ENCODE assay signal across 11 cellular contexts in genomic region chr10:15325243-15326002, GRCh38. TPM values are rescaled to one million over a fixed set of nuclear protein-coding genes. Genes with fewer than 3 reads are reported as not detected.
A peak's percentile ranks its signal among the peaks of the same experiment; 100 is the strongest.
DNase-seq lines count a peak whose midpoint lies in the region; ATAC-seq, FAIRE-seq and TF ChIP-seq lines count a peak whose summit lies in the region.
"Had no signal": no experiment of that assay in that cellular context is flagged by ENCODE, and none has a peak within 500 bp of the region (broad histone marks: within the 10 kb centered on the region; RNA-seq: fewer than 3 reads in every experiment).

No MANE protein-coding gene starts in this region.

- FAIRE-seq in H1 (lab: Jason Lieb, UNC): no peak

- H3K9me3 ChIP-seq in H1 (ENCODE audit: insufficient read depth in 2 of 2, low read depth in 1 of 2, low read length in 1 of 2) (no peaks in the 10 kb centered on the region), right lobe of liver (no peaks in the 10 kb centered on the region), T-helper 17 cell (ENCODE audit: control insufficient read depth, low read length, poor library complexity, severe bottlenecking) (no peaks in the 10 kb centered on the region)

- H3K36me3 ChIP-seq in H1 (ENCODE audit: control insufficient read depth in 2 of 4, insufficient read depth in 4 of 4, low read length in 3 of 4) (no peaks in the 10 kb centered on the region), right lobe of liver (no peaks in the 10 kb centered on the region)

- H2BK120ac ChIP-seq in H1 (replicated peaks; ENCODE audit: low read depth, low read length): no peak overlapping the region

- H3K4me3 Mint-ChIP-seq in T-helper 17 cell: no peak overlapping the region

- no peak overlapping the region for H3K23ac ChIP-seq in H1 (ENCODE audit: insufficient read length)

- H2BK20ac ChIP-seq in H1 (ENCODE audit: low read length): no peak overlapping the region

- 93% methylated on average over 21 of the region's 21 CpGs; no CpG with 5 or more reads in 1 of the 2 experiments for WGBS in H1 (ENCODE audit: extremely low coverage in 1 of 2, insufficient coverage in 1 of 2, insufficient read length in 1 of 2, insufficient replicate concordance in 2 of 2, low coverage in 1 of 2, low lambda C conversion rate in 2 of 2, missing lambda C conversion rate in 1 of 2), 2 experiments
- WGBS in right lobe of liver (ENCODE audit: insufficient coverage, low coverage, low lambda C conversion rate, missing lambda C conversion rate): 74% methylated on average over 16 of the region's 21 CpGs

- H3K4me3 ChIP-seq in NB4 (ENCODE audit: low read depth, low read length) (no peak overlapping the region), H1 (ENCODE audit: extremely low read depth in 1 of 4, insufficient read depth in 2 of 4, low read depth in 3 of 4, low read length in 4 of 4) (no peak overlapping the region), right lobe of liver (no peak overlapping the region)

- TF ChIP-seq POLR2A in NB4 (IDR thresholded peaks at IDR 0.05; ENCODE audit: extremely low read depth, insufficient read length) (no peak), H1 (IDR thresholded peaks at IDR 0.05; ENCODE audit: control extremely low read depth in 1 of 2, low read depth in 2 of 2, low read length in 2 of 2) (no peak), right lobe of liver (IDR thresholded peaks at IDR 0.05) (no peak)

- H3K27me3 Mint-ChIP-seq in T-helper 17 cell: no peaks in the 10 kb centered on the region

- no peak overlapping the region for H4K5ac ChIP-seq in H1 (ENCODE audit: insufficient read length, low read depth, low read length)

- no peak overlapping the region for H2BK5ac ChIP-seq in H1 (ENCODE audit: low read depth, low read length)

- H2BK12ac ChIP-seq in H1 (ENCODE audit: low read depth, low read length): no peak overlapping the region

- no peak overlapping the region for H3K4me2 ChIP-seq in H1 (ENCODE audit: insufficient read depth in 1 of 2, low read depth in 2 of 2, low read length in 2 of 2)

- no peak overlapping the region for H3K27ac Mint-ChIP-seq in T-helper 17 cell

- H2BK15ac ChIP-seq in H1 (ENCODE audit: low read length): no peak overlapping the region

- TF ChIP-seq EP300 in H1 (IDR thresholded peaks at IDR 0.05; ENCODE audit: borderline replicate concordance in 1 of 2, low read depth in 2 of 2, low read length in 2 of 2): no peak

- H3K36me3 Mint-ChIP-seq in T-helper 17 cell (ENCODE audit: low read depth): no peaks in the 10 kb centered on the region

- no peaks in the 10 kb centered on the region for H4K20me1 ChIP-seq in H1 (replicated peaks in 1 of 2; ENCODE audit: control insufficient read depth in 1 of 2, insufficient read depth in 2 of 2, low read length in 2 of 2)

- TF ChIP-seq CTCF in NB4 (IDR thresholded peaks at IDR 0.05; ENCODE audit: low read depth, low read length) (no peak), H1 (IDR thresholded peaks at IDR 0.05; ENCODE audit: control extremely low read depth in 1 of 3, insufficient read depth in 1 of 3, low read depth in 1 of 3, low read length in 3 of 3) (no peak), right lobe of liver (IDR thresholded peaks at IDR 0.05) (no peak)

- no peak overlapping the region for H2AFZ ChIP-seq in H1 (ENCODE audit: low read length)

- POLR2A ChIA-PET in H1 (lab: Charles Lee; ENCODE audit: partially characterized antibody): no interaction called here

- H3K23me2 ChIP-seq in H1 (ENCODE audit: low read depth, low read length): no peaks in the 10 kb centered on the region

- ATAC-seq in right lobe of liver (peak; percentile 40 to 75 (median 60)), T-helper 17 cell (no peak), GM21723 (IDR thresholded peaks at IDR 0.05; ENCODE audit: unreplicated experiment) (no peak)

- peak; percentile 73 for DNase-seq in EH (ENCODE audit: low read depth)
- peak; percentile 4 for DNase-seq in NB4 (ENCODE audit: low read depth)
- DNase-seq in H1 (ENCODE audit: low read depth in 1 of 2, low spot score in 2 of 2): no peak
- DNase-seq in right lobe of liver: no peak
- no peak for DNase-seq in AG20443 (ENCODE audit: low spot score)
- no peak for DNase-seq in T-helper 17 cell
- no peak for DNase-seq in germinal center (ENCODE audit: low spot score)
- DNase-seq: activated T-cell treated with anti-CD3 and anti-CD28 coated beads, Interleukin-2, amount 50 U/mL, for 1 hour; DND-41; NCI-H1092 had no signal

- H3K4ac ChIP-seq in H1 (replicated peaks; ENCODE audit: insufficient read length, low read depth, low read length): no peak overlapping the region

- CTCF ChIA-PET in H1 (lab: Charles Lee; ENCODE audit: partially characterized antibody): interaction anchor here (1.5 to 1.7 kb wide), 3 partner anchors 10 to 76 kb away, joined by 3 to 5 read pairs (median 4); no protein-coding TSS in a partner anchor

- no peak overlapping the region for H3K18ac ChIP-seq in H1 (ENCODE audit: extremely low read depth, low read length)

- no peak overlapping the region for H3K14ac ChIP-seq in H1 (ENCODE audit: insufficient read length)

- H3K56ac ChIP-seq in H1 (replicated peaks; ENCODE audit: insufficient read length, low read depth, low read length): no peak overlapping the region

- no peak overlapping the region for H2AK5ac ChIP-seq in H1 (ENCODE audit: low read depth, low read length)

- H3K79me2 ChIP-seq in H1 (ENCODE audit: control insufficient read depth in 1 of 2, insufficient read depth in 2 of 2, low read length in 2 of 2): peaks cover 0 to 7% of the 10 kb centered on the region in 2 experiments; a peak in 1 of 4 replicates

- H3K4me1 Mint-ChIP-seq in T-helper 17 cell: peaks cover 2% of the 10 kb centered on the region

- H3K4me1 ChIP-seq in H1 (replicated peaks in 1 of 4; ENCODE audit: control insufficient read depth in 3 of 4, insufficient read depth in 4 of 4, low read length in 3 of 4) (no peaks in the 10 kb centered on the region), right lobe of liver (peaks cover 0 to 17% (median 7%) of the 10 kb centered on the region in 4 donors)

- no peak overlapping the region for H4K91ac ChIP-seq in H1 (replicated peaks; ENCODE audit: insufficient read length, low read length)

- H3K27me3 ChIP-seq in H1 (replicated peaks in 1 of 4; ENCODE audit: control insufficient read depth in 3 of 4, extremely low read depth in 1 of 4, insufficient read depth in 3 of 4, low read length in 3 of 4) (no peaks in the 10 kb centered on the region), right lobe of liver (no peaks in the 10 kb centered on the region)

- no peak for TF ChIP-seq RAD21 in H1 (IDR thresholded peaks at IDR 0.05 in 1 of 2, conservative IDR thresholded peaks at IDR 0.05 in 1 of 2; ENCODE audit: low read depth in 2 of 2, low read length in 2 of 2)

- H3K9ac ChIP-seq in H1 (replicated peaks in 1 of 4; ENCODE audit: extremely low read depth in 1 of 4, low read depth in 3 of 4, low read length in 3 of 4): no peak overlapping the region

- H3K27ac ChIP-seq in H1 (ENCODE audit: low read depth, low read length) (no peak overlapping the region), right lobe of liver (no peak overlapping the region)

- peaks cover 3% of the 10 kb centered on the region; the same call in 1 of the 2 replicates for H3K79me1 ChIP-seq in H1 (ENCODE audit: low read depth, low read length)

- peak overlapping the region; percentile 48; the same call in 1 of the 2 replicates for H4K8ac ChIP-seq in H1 (ENCODE audit: extremely low read depth, insufficient read depth, low read length)

- intact Hi-C loops in right lobe of liver (cut with DNase I): no loop called here

TF ChIP-seq in H1, 55 proteins besides CTCF, POLR2A, EP300 and RAD21 (continues in another document):
- TF ChIP-seq POLR2AphosphoS5 (IDR thresholded peaks at IDR 0.05; ENCODE audit: low read depth, low read length) (no peak), YY1 (IDR thresholded peaks at IDR 0.05; ENCODE audit: low read depth, low read length) (no peak)

RNA-seq across cellular contexts. Expression of gene FAM171A1, which starts 45.7 kb away (rescaled TPM):
- total RNA-seq in H1 (2021; fragmentation: NEBNext Ultra II Directional; extraction: Animal tissue kit (Norgen Biotek cat#: 25700)): 40.3 and 42.1 TPM in 2 replicates
- polyA plus RNA-seq in H1 (2011; rRNA removed): 26.6 and 28.0 TPM in 2 replicates
- 25.2 TPM for polyA plus RNA-seq in H1 (2011; cell fraction: cytosol; rRNA removed)
- polyA plus RNA-seq in H1 (2011; cell fraction: nucleus; rRNA removed): 26.1 TPM
- polyA plus RNA-seq in H1 (2012, experiment 1 of 2): 28.1 to 33.1 TPM (median 32.9 TPM) in 4 replicates
- 16.3 TPM for polyA plus RNA-seq in H1 (2012, experiment 2 of 2)
- 35.1 TPM for polyA plus RNA-seq in H1 (2013, experiment 1 of 2)
- 38.9 TPM for polyA plus RNA-seq in H1 (2013, experiment 2 of 2)
- polyA minus RNA-seq in H1 (2011; rRNA and poly(A)+ RNA removed): 18.9 and 23.3 TPM in 2 replicates
- polyA minus RNA-seq in H1 (2011; cell fraction: cytosol; rRNA and poly(A)+ RNA removed): 15.6 TPM
- polyA minus RNA-seq in H1 (2011; cell fraction: nucleus; rRNA and poly(A)+ RNA removed): 12.9 TPM
- total RNA-seq in right lobe of liver (10 to 100 TPM in 4 of 6 experiments, 1 to 10 TPM in 2; 6.1 to 12.1 (median 10.3) TPM), T-helper 17 cell (1 to 10 TPM; 2.7 to 8.0 TPM)

Comparison
In these comparisons a context has a peak if more than half of its experiments do, and no peak if none do; other contexts are left out.
1. DNase-seq: peak in EH (single experiment) and NB4 (single experiment); none in H1 (0 of 2), right lobe of liver (0 of 3), AG20443 (single experiment), T-helper 17 cell (0 of 3) and germinal center (single experiment).
2. ATAC-seq: peak in right lobe of liver (4 of 4); none in T-helper 17 cell (single experiment) and GM21723 (single experiment).